In genomic region chr2:10897956-10898355, GRCh38 we compare ENCODE assay signal across 16 cellular contexts. TPM values are rescaled to one million over a fixed set of nuclear protein-coding genes. Genes with fewer than 3 reads are reported as not detected.
"Had no signal": no experiment of that assay in that cellular context is flagged by ENCODE, and none has a peak within 500 bp of the region (broad histone marks: within the 10 kb centered on the region; RNA-seq: fewer than 3 reads in every experiment).

No MANE protein-coding gene starts in this region.

- H2AFZ ChIP-seq: parathyroid adenoma had no signal

- H3K27ac Mint-ChIP-seq: activated naive CD8-positive, alpha-beta T cell treated with anti-CD3 and anti-CD28 coated beads for 36 hours; mesothelial cell of epicardium; T-helper 17 cell had no signal

- H3K4me1 ChIP-seq: lower lobe of right lung, parathyroid adenoma had no signal

- H3K4me3 Mint-ChIP-seq: activated naive CD8-positive, alpha-beta T cell treated with anti-CD3 and anti-CD28 coated beads for 36 hours; mesothelial cell of epicardium; neural crest cell; T-helper 17 cell had no signal

- H3K36me3 Mint-ChIP-seq: activated naive CD8-positive, alpha-beta T cell treated with anti-CD3 and anti-CD28 coated beads for 36 hours; mesothelial cell of epicardium had no signal

- H3K9me3 Mint-ChIP-seq: activated naive CD8-positive, alpha-beta T cell treated with anti-CD3 and anti-CD28 coated beads for 36 hours; mesothelial cell of epicardium; neural crest cell had no signal

- H3K36me3 ChIP-seq: cardiac muscle cell, colonic mucosa, lower lobe of right lung, transverse colon had no signal

- H3K4me3 ChIP-seq: cardiac muscle cell, colonic mucosa, lower lobe of right lung, smooth muscle cell, transverse colon had no signal

- H3K9me3 ChIP-seq: colonic mucosa, lower lobe of right lung, transverse colon had no signal

- H3K4me1 Mint-ChIP-seq: activated naive CD8-positive, alpha-beta T cell treated with anti-CD3 and anti-CD28 coated beads for 36 hours; mesothelial cell of epicardium; T-helper 17 cell had no signal

- H3K27ac ChIP-seq: cardiac muscle cell, colonic mucosa, lower lobe of right lung, parathyroid adenoma, transverse colon had no signal

- ATAC-seq: lower lobe of right lung, T-helper 17 cell had no signal

- H3K79me2 ChIP-seq: parathyroid adenoma had no signal

- H3K4me2 ChIP-seq: smooth muscle cell had no signal

- DNase-seq: activated CD4-positive, alpha-beta T cell treated with anti-CD3 and anti-CD28 coated beads, Interleukin-2, amount 50 U/mL, for 4 hours; activated CD4-positive, CD25-positive, alpha-beta regulatory T cell; activated naive CD8-positive, alpha-beta T cell treated with anti-CD3 and anti-CD28 coated beads for 36 hours; activated T-cell treated with anti-CD3 and anti-CD28 coated beads, Interleukin-2, amount 50 U/mL, for 1 hour; colonic mucosa; hippocampal formation; lower lobe of right lung; retina; T-helper 17 cell; transverse colon had no signal

- H3K9ac ChIP-seq: parathyroid adenoma had no signal

- H3K27me3 ChIP-seq: cardiac muscle cell, colonic mucosa, transverse colon had no signal

- FAIRE-seq: TTC549 had no signal

RNA-seq across cellular contexts. Expression of gene KCNF1, which starts 13.8 kb away (rescaled TPM):
- total RNA-seq: activated naive CD8-positive, alpha-beta T cell treated with anti-CD3 and anti-CD28 coated beads for 36 hours; lower lobe of right lung; smooth muscle cell; T-helper 17 cell had no signal
